In the genomic region with DNA sequence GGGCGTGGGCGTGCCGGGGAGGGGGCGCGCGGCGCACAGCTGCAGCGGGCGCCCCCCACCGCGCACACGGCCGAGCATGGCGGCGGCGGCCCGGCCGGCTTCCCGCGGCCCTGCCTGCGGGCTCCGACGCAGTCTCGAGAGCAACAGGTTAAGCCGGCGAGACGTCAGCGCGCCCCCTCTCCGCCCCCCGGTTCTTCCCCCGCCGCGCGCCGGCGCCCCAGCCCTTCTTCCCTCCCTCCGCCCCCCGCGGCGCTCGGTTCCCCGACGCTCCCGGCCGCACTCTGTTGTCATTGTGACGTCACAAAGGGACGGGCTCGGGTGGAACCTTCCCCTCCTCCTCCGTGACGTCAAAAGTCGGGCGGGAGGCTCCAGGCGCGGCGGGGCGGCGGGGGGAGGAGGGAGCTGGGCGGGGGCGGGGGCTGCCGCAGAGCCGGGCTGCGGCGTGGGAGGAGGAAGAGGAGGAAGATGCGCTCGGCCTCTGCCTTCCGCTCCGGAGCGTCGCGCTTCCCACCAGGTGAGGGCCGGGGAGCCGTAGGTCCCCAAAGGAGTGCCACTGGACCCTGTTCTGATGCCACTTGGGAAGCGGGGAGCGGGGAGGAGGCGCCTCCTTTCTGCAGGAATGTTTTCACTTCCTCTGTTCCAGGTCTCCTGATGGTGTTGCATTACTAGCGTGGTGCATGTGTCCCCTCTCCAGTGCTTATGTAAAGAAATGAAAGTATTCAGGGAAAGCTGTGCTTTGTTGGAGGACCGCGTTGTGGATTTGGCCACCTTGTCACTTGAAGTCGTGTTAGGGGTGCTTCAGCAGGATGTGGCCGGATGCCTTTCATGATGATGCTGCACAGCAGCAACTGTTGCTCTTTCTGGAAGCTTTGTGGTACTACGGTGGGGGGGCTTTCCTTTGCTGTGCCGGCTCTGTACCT, we compare ENCODE assay signal across 1 cellular context.
TF ChIP-seq lines count a peak whose summit lies in the region.

No MANE protein-coding gene starts in this region.

TF ChIP-seq in WTC11, 78 proteins besides CTCF, POLR2A, EP300 and RAD21 (continued from another document and continues in another):
- TF ChIP-seq, protein P1, sequence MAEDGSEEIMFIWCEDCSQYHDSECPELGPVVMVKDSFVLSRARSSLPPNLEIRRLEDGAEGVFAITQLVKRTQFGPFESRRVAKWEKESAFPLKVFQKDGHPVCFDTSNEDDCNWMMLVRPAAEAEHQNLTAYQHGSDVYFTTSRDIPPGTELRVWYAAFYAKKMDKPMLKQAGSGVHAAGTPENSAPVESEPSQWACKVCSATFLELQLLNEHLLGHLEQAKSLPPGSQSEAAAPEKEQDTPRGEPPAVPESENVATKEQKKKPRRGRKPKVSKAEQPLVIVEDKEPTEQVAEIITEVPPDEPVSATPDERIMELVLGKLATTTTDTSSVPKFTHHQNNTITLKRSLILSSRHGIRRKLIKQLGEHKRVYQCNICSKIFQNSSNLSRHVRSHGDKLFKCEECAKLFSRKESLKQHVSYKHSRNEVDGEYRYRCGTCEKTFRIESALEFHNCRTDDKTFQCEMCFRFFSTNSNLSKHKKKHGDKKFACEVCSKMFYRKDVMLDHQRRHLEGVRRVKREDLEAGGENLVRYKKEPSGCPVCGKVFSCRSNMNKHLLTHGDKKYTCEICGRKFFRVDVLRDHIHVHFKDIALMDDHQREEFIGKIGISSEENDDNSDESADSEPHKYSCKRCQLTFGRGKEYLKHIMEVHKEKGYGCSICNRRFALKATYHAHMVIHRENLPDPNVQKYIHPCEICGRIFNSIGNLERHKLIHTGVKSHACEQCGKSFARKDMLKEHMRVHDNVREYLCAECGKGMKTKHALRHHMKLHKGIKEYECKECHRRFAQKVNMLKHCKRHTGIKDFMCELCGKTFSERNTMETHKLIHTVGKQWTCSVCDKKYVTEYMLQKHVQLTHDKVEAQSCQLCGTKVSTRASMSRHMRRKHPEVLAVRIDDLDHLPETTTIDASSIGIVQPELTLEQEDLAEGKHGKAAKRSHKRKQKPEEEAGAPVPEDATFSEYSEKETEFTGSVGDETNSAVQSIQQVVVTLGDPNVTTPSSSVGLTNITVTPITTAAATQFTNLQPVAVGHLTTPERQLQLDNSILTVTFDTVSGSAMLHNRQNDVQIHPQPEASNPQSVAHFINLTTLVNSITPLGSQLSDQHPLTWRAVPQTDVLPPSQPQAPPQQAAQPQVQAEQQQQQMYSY (CRISPR knock-in tag; IDR thresholded peaks at IDR 0.05) = no peak
- TF ChIP-seq, protein P2, sequence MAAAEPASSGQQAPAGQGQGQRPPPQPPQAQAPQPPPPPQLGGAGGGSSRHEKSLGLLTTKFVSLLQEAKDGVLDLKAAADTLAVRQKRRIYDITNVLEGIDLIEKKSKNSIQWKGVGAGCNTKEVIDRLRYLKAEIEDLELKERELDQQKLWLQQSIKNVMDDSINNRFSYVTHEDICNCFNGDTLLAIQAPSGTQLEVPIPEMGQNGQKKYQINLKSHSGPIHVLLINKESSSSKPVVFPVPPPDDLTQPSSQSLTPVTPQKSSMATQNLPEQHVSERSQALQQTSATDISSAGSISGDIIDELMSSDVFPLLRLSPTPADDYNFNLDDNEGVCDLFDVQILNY (CRISPR knock-in tag; IDR thresholded peaks at IDR 0.05) = no peak
- TF ChIP-seq, protein P3, sequence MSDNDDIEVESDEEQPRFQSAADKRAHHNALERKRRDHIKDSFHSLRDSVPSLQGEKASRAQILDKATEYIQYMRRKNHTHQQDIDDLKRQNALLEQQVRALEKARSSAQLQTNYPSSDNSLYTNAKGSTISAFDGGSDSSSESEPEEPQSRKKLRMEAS (CRISPR knock-in tag; IDR thresholded peaks at IDR 0.05) = no peak
- TF ChIP-seq NFATC4 (CRISPR knock-in tag; IDR thresholded peaks at IDR 0.05) = no peak
- TF ChIP-seq ZNF423 (CRISPR knock-in tag; IDR thresholded peaks at IDR 0.05) = peak; percentile 37; the same call in 1 of the 2 replicates
- no peak for TF ChIP-seq RORB (CRISPR knock-in tag; IDR thresholded peaks at IDR 0.05)
- no peak for TF ChIP-seq NR3C1 (CRISPR knock-in tag; conservative IDR thresholded peaks at IDR 0.05; ENCODE audit: low read depth)
- no peak for TF ChIP-seq ELF4 (CRISPR knock-in tag; IDR thresholded peaks at IDR 0.05; ENCODE audit: low read depth)
- TF ChIP-seq, protein P4, sequence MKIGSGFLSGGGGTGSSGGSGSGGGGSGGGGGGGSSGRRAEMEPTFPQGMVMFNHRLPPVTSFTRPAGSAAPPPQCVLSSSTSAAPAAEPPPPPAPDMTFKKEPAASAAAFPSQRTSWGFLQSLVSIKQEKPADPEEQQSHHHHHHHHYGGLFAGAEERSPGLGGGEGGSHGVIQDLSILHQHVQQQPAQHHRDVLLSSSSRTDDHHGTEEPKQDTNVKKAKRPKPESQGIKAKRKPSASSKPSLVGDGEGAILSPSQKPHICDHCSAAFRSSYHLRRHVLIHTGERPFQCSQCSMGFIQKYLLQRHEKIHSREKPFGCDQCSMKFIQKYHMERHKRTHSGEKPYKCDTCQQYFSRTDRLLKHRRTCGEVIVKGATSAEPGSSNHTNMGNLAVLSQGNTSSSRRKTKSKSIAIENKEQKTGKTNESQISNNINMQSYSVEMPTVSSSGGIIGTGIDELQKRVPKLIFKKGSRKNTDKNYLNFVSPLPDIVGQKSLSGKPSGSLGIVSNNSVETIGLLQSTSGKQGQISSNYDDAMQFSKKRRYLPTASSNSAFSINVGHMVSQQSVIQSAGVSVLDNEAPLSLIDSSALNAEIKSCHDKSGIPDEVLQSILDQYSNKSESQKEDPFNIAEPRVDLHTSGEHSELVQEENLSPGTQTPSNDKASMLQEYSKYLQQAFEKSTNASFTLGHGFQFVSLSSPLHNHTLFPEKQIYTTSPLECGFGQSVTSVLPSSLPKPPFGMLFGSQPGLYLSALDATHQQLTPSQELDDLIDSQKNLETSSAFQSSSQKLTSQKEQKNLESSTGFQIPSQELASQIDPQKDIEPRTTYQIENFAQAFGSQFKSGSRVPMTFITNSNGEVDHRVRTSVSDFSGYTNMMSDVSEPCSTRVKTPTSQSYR (CRISPR knock-in tag; IDR thresholded peaks at IDR 0.05) = no peak; the same call in 1 of the 2 replicates
- TF ChIP-seq, protein P5, sequence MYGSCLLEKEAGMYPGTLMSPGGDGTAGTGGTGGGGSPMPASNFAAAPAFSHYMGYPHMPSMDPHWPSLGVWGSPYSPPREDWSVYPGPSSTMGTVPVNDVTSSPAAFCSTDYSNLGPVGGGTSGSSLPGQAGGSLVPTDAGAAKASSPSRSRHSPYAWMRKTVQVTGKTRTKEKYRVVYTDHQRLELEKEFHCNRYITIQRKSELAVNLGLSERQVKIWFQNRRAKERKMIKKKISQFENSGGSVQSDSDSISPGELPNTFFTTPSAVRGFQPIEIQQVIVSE (CRISPR knock-in tag; IDR thresholded peaks at IDR 0.05; ENCODE audit: borderline replicate concordance) = no peak
- TF ChIP-seq ETV6 (CRISPR knock-in tag; IDR thresholded peaks at IDR 0.05) = 0 out of 2 replicates have a peak, but pooled peaks have one; percentile 46
- no peak for TF ChIP-seq ZNF317 (CRISPR knock-in tag; IDR thresholded peaks at IDR 0.05; ENCODE audit: borderline replicate concordance, low read depth)
- TF ChIP-seq, protein P6, sequence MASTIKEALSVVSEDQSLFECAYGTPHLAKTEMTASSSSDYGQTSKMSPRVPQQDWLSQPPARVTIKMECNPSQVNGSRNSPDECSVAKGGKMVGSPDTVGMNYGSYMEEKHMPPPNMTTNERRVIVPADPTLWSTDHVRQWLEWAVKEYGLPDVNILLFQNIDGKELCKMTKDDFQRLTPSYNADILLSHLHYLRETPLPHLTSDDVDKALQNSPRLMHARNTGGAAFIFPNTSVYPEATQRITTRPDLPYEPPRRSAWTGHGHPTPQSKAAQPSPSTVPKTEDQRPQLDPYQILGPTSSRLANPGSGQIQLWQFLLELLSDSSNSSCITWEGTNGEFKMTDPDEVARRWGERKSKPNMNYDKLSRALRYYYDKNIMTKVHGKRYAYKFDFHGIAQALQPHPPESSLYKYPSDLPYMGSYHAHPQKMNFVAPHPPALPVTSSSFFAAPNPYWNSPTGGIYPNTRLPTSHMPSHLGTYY (CRISPR knock-in tag; IDR thresholded peaks at IDR 0.05) = no peak
- TF ChIP-seq TCF7 (CRISPR knock-in tag; IDR thresholded peaks at IDR 0.05; ENCODE audit: low read depth) = no peak
- no peak for TF ChIP-seq NR2C2 (CRISPR knock-in tag; IDR thresholded peaks at IDR 0.05)
- TF ChIP-seq, protein P7, sequence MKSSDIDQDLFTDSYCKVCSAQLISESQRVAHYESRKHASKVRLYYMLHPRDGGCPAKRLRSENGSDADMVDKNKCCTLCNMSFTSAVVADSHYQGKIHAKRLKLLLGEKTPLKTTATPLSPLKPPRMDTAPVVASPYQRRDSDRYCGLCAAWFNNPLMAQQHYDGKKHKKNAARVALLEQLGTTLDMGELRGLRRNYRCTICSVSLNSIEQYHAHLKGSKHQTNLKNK (CRISPR knock-in tag; IDR thresholded peaks at IDR 0.05) = no peak
- TF ChIP-seq FOXK1 (CRISPR knock-in tag; IDR thresholded peaks at IDR 0.05) = peak; percentile 87
- no peak for TF ChIP-seq NFE2L1 (CRISPR knock-in tag; IDR thresholded peaks at IDR 0.05)
- TF ChIP-seq, protein P8, sequence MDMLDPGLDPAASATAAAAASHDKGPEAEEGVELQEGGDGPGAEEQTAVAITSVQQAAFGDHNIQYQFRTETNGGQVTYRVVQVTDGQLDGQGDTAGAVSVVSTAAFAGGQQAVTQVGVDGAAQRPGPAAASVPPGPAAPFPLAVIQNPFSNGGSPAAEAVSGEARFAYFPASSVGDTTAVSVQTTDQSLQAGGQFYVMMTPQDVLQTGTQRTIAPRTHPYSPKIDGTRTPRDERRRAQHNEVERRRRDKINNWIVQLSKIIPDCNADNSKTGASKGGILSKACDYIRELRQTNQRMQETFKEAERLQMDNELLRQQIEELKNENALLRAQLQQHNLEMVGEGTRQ (CRISPR knock-in tag; IDR thresholded peaks at IDR 0.05) = no peak
- TF ChIP-seq CREB1 (CRISPR knock-in tag; IDR thresholded peaks at IDR 0.05) = no peak
- no peak for TF ChIP-seq CBFB (CRISPR knock-in tag; IDR thresholded peaks at IDR 0.05; ENCODE audit: low read depth)
- TF ChIP-seq RELA (CRISPR knock-in tag; IDR thresholded peaks at IDR 0.05; ENCODE audit: borderline replicate concordance) = no peak
- TF ChIP-seq ZNF219 (CRISPR knock-in tag; IDR thresholded peaks at IDR 0.05; ENCODE audit: borderline replicate concordance) = no peak
- no peak for TF ChIP-seq OVOL2 (CRISPR knock-in tag; IDR thresholded peaks at IDR 0.05; ENCODE audit: borderline replicate concordance)
- no peak for TF ChIP-seq ATF1 (CRISPR knock-in tag; IDR thresholded peaks at IDR 0.05)
- 0 out of 2 replicates have a peak, but pooled peaks have one; percentile 49 for TF ChIP-seq KAT7 (CRISPR knock-in tag; IDR thresholded peaks at IDR 0.05; ENCODE audit: borderline replicate concordance)
- TF ChIP-seq IRF2 (CRISPR knock-in tag; IDR thresholded peaks at IDR 0.05; ENCODE audit: borderline replicate concordance, low read depth) = no peak
- TF ChIP-seq, protein P9, sequence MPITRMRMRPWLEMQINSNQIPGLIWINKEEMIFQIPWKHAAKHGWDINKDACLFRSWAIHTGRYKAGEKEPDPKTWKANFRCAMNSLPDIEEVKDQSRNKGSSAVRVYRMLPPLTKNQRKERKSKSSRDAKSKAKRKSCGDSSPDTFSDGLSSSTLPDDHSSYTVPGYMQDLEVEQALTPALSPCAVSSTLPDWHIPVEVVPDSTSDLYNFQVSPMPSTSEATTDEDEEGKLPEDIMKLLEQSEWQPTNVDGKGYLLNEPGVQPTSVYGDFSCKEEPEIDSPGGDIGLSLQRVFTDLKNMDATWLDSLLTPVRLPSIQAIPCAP (CRISPR knock-in tag; IDR thresholded peaks at IDR 0.05) = no peak
- TF ChIP-seq ZNF138 (CRISPR knock-in tag; conservative IDR thresholded peaks at IDR 0.05) = no peak
- no peak for TF ChIP-seq MYBL2 (CRISPR knock-in tag; IDR thresholded peaks at IDR 0.05)
- TF ChIP-seq, protein P10, sequence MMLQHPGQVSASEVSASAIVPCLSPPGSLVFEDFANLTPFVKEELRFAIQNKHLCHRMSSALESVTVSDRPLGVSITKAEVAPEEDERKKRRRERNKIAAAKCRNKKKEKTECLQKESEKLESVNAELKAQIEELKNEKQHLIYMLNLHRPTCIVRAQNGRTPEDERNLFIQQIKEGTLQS (CRISPR knock-in tag; conservative IDR thresholded peaks at IDR 0.05) = no peak
- TF ChIP-seq ZNF416 (CRISPR knock-in tag; IDR thresholded peaks at IDR 0.05) = no peak
- no peak for TF ChIP-seq ZNF121 (CRISPR knock-in tag; IDR thresholded peaks at IDR 0.05)
- TF ChIP-seq, protein P11, sequence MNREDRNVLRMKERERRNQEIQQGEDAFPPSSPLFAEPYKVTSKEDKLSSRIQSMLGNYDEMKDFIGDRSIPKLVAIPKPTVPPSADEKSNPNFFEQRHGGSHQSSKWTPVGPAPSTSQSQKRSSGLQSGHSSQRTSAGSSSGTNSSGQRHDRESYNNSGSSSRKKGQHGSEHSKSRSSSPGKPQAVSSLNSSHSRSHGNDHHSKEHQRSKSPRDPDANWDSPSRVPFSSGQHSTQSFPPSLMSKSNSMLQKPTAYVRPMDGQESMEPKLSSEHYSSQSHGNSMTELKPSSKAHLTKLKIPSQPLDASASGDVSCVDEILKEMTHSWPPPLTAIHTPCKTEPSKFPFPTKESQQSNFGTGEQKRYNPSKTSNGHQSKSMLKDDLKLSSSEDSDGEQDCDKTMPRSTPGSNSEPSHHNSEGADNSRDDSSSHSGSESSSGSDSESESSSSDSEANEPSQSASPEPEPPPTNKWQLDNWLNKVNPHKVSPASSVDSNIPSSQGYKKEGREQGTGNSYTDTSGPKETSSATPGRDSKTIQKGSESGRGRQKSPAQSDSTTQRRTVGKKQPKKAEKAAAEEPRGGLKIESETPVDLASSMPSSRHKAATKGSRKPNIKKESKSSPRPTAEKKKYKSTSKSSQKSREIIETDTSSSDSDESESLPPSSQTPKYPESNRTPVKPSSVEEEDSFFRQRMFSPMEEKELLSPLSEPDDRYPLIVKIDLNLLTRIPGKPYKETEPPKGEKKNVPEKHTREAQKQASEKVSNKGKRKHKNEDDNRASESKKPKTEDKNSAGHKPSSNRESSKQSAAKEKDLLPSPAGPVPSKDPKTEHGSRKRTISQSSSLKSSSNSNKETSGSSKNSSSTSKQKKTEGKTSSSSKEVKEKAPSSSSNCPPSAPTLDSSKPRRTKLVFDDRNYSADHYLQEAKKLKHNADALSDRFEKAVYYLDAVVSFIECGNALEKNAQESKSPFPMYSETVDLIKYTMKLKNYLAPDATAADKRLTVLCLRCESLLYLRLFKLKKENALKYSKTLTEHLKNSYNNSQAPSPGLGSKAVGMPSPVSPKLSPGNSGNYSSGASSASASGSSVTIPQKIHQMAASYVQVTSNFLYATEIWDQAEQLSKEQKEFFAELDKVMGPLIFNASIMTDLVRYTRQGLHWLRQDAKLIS (CRISPR knock-in tag; IDR thresholded peaks at IDR 0.05; ENCODE audit: borderline replicate concordance) = no peak
- TF ChIP-seq, protein P12, sequence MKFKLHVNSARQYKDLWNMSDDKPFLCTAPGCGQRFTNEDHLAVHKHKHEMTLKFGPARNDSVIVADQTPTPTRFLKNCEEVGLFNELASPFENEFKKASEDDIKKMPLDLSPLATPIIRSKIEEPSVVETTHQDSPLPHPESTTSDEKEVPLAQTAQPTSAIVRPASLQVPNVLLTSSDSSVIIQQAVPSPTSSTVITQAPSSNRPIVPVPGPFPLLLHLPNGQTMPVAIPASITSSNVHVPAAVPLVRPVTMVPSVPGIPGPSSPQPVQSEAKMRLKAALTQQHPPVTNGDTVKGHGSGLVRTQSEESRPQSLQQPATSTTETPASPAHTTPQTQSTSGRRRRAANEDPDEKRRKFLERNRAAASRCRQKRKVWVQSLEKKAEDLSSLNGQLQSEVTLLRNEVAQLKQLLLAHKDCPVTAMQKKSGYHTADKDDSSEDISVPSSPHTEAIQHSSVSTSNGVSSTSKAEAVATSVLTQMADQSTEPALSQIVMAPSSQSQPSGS (CRISPR knock-in tag; IDR thresholded peaks at IDR 0.05; ENCODE audit: borderline replicate concordance, low read depth) = no peak
